ENCODE assay signal across 34 cellular contexts in the genomic region with DNA sequence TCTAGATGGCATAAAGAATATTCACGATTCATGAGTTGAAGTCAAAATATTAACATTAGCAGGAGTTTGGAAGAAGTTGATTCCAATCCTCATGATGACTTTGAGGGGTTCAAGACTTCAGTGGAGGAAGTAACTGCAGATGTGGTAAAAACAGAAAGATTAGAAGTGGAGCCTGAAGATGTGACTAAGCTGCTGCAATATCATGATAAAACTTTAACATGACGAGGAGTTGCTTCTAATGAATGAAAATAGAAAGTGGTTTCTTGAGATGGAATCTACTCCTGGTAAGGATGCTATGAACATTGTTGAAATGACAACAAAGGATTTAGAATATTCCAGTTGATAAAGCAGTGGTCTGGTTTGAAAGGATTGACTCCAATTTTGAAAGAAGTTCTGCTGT.
"Had no signal": no experiment of that assay in that cellular context is flagged by ENCODE, and none has a peak within 500 bp of the region (broad histone marks: within the 10 kb centered on the region; RNA-seq: fewer than 3 reads in every experiment).

No MANE protein-coding gene starts in this region.

- DNase-seq: Karpas-422, NCI-H1048, NCI-H1092 treated with DMSO at 0.1 percent for 48 hours, NCI-H1105 treated with DMSO at 0.1 percent for 48 hours, NCI-H1417, NCI-H1436, NCI-H146, NCI-H1694, NCI-H187, NCI-H1930, NCI-H2029 treated with DMSO at 0.1 percent for 48 hours, NCI-H2081 treated with DMSO at 0.1 percent for 48 hours, NCI-H2107, NCI-H2171, NCI-H226, NCI-H446 treated with DMSO at 0.1 percent for 48 hours, NCI-H510A, NCI-H524, NCI-H526, NCI-H69, NCI-H748 treated with DMSO at 0.1 percent for 48 hours, NCI-H82, PC-9, SHP77, SIG-M5, SJCRH30, T-cell had no signal

- H3K36me3 ChIP-seq: SJCRH30 had no signal

- FAIRE-seq: RCC 7860 had no signal

- H3K9me3 ChIP-seq: SJCRH30 had no signal

- ATAC-seq: Panc1, Right ventricle myocardium inferior, SK-N-SH treated with all-trans-retinoic acid at 6 μM for 48 hours, T-cell had no signal

- H3K4me1 ChIP-seq: SJCRH30 had no signal

- H3K4me3 ChIP-seq: PC-9, SJCRH30, SK-N-MC had no signal

- H3K4me2 ChIP-seq: KMS-11, PC-9 had no signal

- H3K27ac ChIP-seq: KMS-11, PC-9, RWPE1, SJCRH30, SK-N-MC had no signal

- H3K9ac ChIP-seq: KMS-11 had no signal

- H2AFZ ChIP-seq: PC-9 had no signal

- H3K27me3 ChIP-seq: SJCRH30 had no signal
